In the genomic region with DNA sequence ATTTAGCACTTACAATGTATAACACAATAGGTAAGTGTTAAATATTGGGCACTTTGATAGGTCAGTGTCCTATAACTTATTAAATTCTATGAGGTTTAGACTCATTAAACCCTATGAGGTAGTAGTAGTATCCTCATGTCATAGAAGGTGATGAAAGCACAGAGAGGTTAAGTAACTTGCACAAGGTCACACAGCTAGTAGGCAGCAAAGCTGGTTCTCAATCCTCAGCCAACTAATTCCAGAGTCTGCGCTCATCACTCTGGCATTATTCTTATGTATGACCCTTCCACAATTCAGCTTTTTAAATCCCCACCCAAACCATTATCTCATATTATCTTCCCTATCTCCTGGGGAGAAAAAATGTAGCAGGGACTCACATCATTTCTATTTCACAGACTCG, we compare ENCODE assay signal across 38 cellular contexts.
"Had no signal": no experiment of that assay in that cellular context is flagged by ENCODE, and none has a peak within 500 bp of the region (broad histone marks: within the 10 kb centered on the region; RNA-seq: fewer than 3 reads in every experiment).

No MANE protein-coding gene starts in this region.

- H3K36me3 ChIP-seq: ascending aorta, cardiac muscle cell had no signal

- H3K27me3 Mint-ChIP-seq: activated B cell treated with CpG ODN at 0.5 μM for 24 hours; activated CD4-positive, alpha-beta T cell treated with anti-CD3 and anti-CD28 coated beads, Interleukin-2, amount 10 ng/mL, durations not matched to agents 24 days and 14 days; activated CD8-positive, alpha-beta T cell treated with anti-CD3 and anti-CD28 coated beads for 36 hours; activated naive CD8-positive, alpha-beta T cell; activated naive CD8-positive, alpha-beta T cell treated with anti-CD3 and anti-CD28 coated beads, Interleukin-2, amount 10 ng/mL, durations not matched to agents 7 days and 5 days had no signal

- H3K4me1 Mint-ChIP-seq: activated B cell treated with CpG ODN at 0.5 μM for 24 hours; activated CD4-positive, alpha-beta T cell treated with anti-CD3 and anti-CD28 coated beads, Interleukin-2, amount 10 ng/mL, durations not matched to agents 24 days and 14 days; activated naive CD4-positive, alpha-beta T cell treated with anti-CD3 and anti-CD28 coated beads, Interleukin-2, amount 10 ng/mL, durations not matched to agents 7 days and 5 days; activated naive CD4-positive, alpha-beta T cell treated with anti-CD3 and anti-CD28 coated beads, Interleukin-2, amount 50 U/mL, for 24 hours; activated naive CD8-positive, alpha-beta T cell treated with anti-CD3 and anti-CD28 coated beads, Interleukin-2, amount 10 ng/mL, durations not matched to agents 7 days and 5 days; activated naive CD8-positive, alpha-beta T cell treated with anti-CD3 and anti-CD28 coated beads, Interleukin-2, amount 50 U/mL, for 24 hours; brain; central memory CD8-positive, alpha-beta T cell had no signal

- H3K27ac Mint-ChIP-seq: activated B cell treated with CpG ODN at 0.5 μM for 24 hours; activated CD4-positive, alpha-beta memory T cell treated with anti-CD3 and anti-CD28 coated beads for 36 hours; activated CD4-positive, alpha-beta T cell treated with anti-CD3 and anti-CD28 coated beads, Interleukin-2, amount 10 ng/mL, durations not matched to agents 24 days and 14 days; activated CD8-positive, alpha-beta T cell treated with anti-CD3 and anti-CD28 coated beads for 36 hours; activated naive CD4-positive, alpha-beta T cell treated with anti-CD3 and anti-CD28 coated beads, Interleukin-2, amount 10 ng/mL, durations not matched to agents 7 days and 5 days; activated naive CD4-positive, alpha-beta T cell treated with anti-CD3 and anti-CD28 coated beads, Interleukin-2, amount 50 U/mL, for 24 hours; activated naive CD8-positive, alpha-beta T cell; activated naive CD8-positive, alpha-beta T cell treated with anti-CD3 and anti-CD28 coated beads, Interleukin-2, amount 10 ng/mL, durations not matched to agents 7 days and 5 days; activated naive CD8-positive, alpha-beta T cell treated with anti-CD3 and anti-CD28 coated beads, Interleukin-2, amount 50 U/mL, for 24 hours; activated T-cell treated with anti-CD3 and anti-CD28 coated beads, Interleukin-2, amount 50 U/mL, for 72 hours; activated T-helper 1 cell treated with anti-CD3 and anti-CD28 coated beads, Interleukin-12 subunit alpha, Interleukin-12 subunit beta, Interleukin-2, Interleukin-4 antibody, amounts not matched to agents 30 ng/mL and 10 ng/mL and 1 ng/mL, durations not matched to agents 14 hours and 24 hours and 36 hours; activated T-helper 2 cell treated with anti-CD3 and anti-CD28 coated beads, Interferon-gamma antibody, Interleukin-2, Interleukin-4, amounts not matched to agents 10 μg/mL and 5 μg/mL and 100 μg/mL, durations not matched to agents 14 hours and 24 hours and 36 hours; brain; T-helper 1 cell treated with Interleukin-12 subunit alpha and Interleukin-12 subunit beta and Interleukin-4 antibody, amounts not matched to agents 30 μg/mL and 1 μg/mL, for 36 hours; T-helper 2 cell treated with Interferon-gamma antibody and Interleukin-4, amounts not matched to agents 5 μg/mL and 100 μg/mL, for 36 hours had no signal

- FAIRE-seq: bronchial epithelial cell, TTC549 had no signal

- H3K4me1 ChIP-seq: ascending aorta had no signal

- ATAC-seq: activated CD8-positive, alpha-beta T cell treated with anti-CD3 and anti-CD28 coated beads for 36 hours; activated naive CD8-positive, alpha-beta T cell treated with anti-CD3 and anti-CD28 coated beads, Interleukin-2, amount 50 U/mL, for 24 hours; activated T-cell treated with anti-CD3 and anti-CD28 coated beads, Interleukin-2, amount 50 U/mL, for 4 hours; activated T-cell treated with anti-CD3 and anti-CD28 coated beads, Interleukin-2, amount 50 U/mL, for 72 hours had no signal

- H3K36me3 Mint-ChIP-seq: activated CD4-positive, alpha-beta memory T cell treated with anti-CD3 and anti-CD28 coated beads for 36 hours; activated naive CD4-positive, alpha-beta T cell treated with anti-CD3 and anti-CD28 coated beads, Interleukin-2, amount 10 ng/mL, durations not matched to agents 7 days and 5 days; activated naive CD4-positive, alpha-beta T cell treated with anti-CD3 and anti-CD28 coated beads, Interleukin-2, amount 50 U/mL, for 24 hours; activated naive CD8-positive, alpha-beta T cell; activated naive CD8-positive, alpha-beta T cell treated with anti-CD3 and anti-CD28 coated beads, Interleukin-2, amount 10 ng/mL, durations not matched to agents 7 days and 5 days had no signal

- H3K27me3 ChIP-seq: ascending aorta, cardiac muscle cell had no signal

- H3K4me3 ChIP-seq: ascending aorta, cardiac muscle cell had no signal

- DNase-seq: activated B cell treated with CpG ODN at 0.5 μM for 24 hours; activated CD4-positive, alpha-beta memory T cell treated with anti-CD3 and anti-CD28 coated beads for 36 hours; activated CD4-positive, alpha-beta T cell treated with anti-CD3 and anti-CD28 coated beads for 4 hours; activated CD4-positive, alpha-beta T cell treated with anti-CD3 and anti-CD28 coated beads, Interleukin-2, amount 10 ng/mL, durations not matched to agents 24 days and 14 days; activated CD4-positive, alpha-beta T cell treated with anti-CD3 and anti-CD28 coated beads, Interleukin-2, amount 50 U/mL, for 1 hour; activated CD4-positive, alpha-beta T cell treated with anti-CD3 and anti-CD28 coated beads, Interleukin-2, amount 50 U/mL, for 4 hours; activated CD4-positive, CD25-positive, alpha-beta regulatory T cell treated with anti-CD3 and anti-CD28 coated beads, Interleukin-2, amount 50 U/mL, for 72 hours; activated CD8-positive, alpha-beta memory T cell treated with anti-CD3 and anti-CD28 coated beads, Interleukin-2, amount 50 U/mL, for 4 hours; activated CD8-positive, alpha-beta T cell treated with anti-CD3 and anti-CD28 coated beads for 36 hours; activated effector memory CD4-positive, alpha-beta T cell treated with Interleukin-2 at 50 U/mL for 16 hours; activated gamma-delta T cell; activated naive CD4-positive, alpha-beta T cell treated with anti-CD3 and anti-CD28 coated beads, Interleukin-2, amount 10 ng/mL, durations not matched to agents 7 days and 5 days; activated naive CD4-positive, alpha-beta T cell treated with Interleukin-2 at 50 U/mL for 16 hours; activated naive CD8-positive, alpha-beta T cell treated with anti-CD3 and anti-CD28 coated beads, Interleukin-2, amount 10 ng/mL, durations not matched to agents 7 days and 5 days; activated naive CD8-positive, alpha-beta T cell treated with anti-CD3 and anti-CD28 coated beads, Interleukin-2, amount 50 U/mL, for 24 hours; activated T-cell treated with anti-CD3 and anti-CD28 coated beads for 4 hours; activated T-cell treated with anti-CD3 and anti-CD28 coated beads, Interleukin-2, amount 50 U/mL, for 1 hour; activated T-cell treated with anti-CD3 and anti-CD28 coated beads, Interleukin-2, amount 50 U/mL, for 4 hours; activated T-cell treated with anti-CD3 and anti-CD28 coated beads, Interleukin-2, amount 50 U/mL, for 72 hours; amygdala; anterior cingulate cortex; caudate nucleus; cerebellar nuclear complex; T-helper 1 cell; T-helper 2 cell; T-helper 9 cell had no signal

- H3K4me3 Mint-ChIP-seq: activated B cell treated with CpG ODN at 0.5 μM for 24 hours; activated CD4-positive, alpha-beta memory T cell treated with anti-CD3 and anti-CD28 coated beads for 36 hours; activated CD4-positive, alpha-beta T cell treated with anti-CD3 and anti-CD28 coated beads, Interleukin-2, amount 10 ng/mL, durations not matched to agents 24 days and 14 days; activated CD8-positive, alpha-beta T cell treated with anti-CD3 and anti-CD28 coated beads for 36 hours; activated naive CD4-positive, alpha-beta T cell treated with anti-CD3 and anti-CD28 coated beads, Interleukin-2, amount 10 ng/mL, durations not matched to agents 7 days and 5 days; activated naive CD4-positive, alpha-beta T cell treated with anti-CD3 and anti-CD28 coated beads, Interleukin-2, amount 50 U/mL, for 24 hours; activated naive CD8-positive, alpha-beta T cell; activated naive CD8-positive, alpha-beta T cell treated with anti-CD3 and anti-CD28 coated beads, Interleukin-2, amount 10 ng/mL, durations not matched to agents 7 days and 5 days; activated naive CD8-positive, alpha-beta T cell treated with anti-CD3 and anti-CD28 coated beads, Interleukin-2, amount 50 U/mL, for 24 hours; activated T-cell treated with anti-CD3 and anti-CD28 coated beads, Interleukin-2, amount 50 U/mL, for 4 hours; activated T-cell treated with anti-CD3 and anti-CD28 coated beads, Interleukin-2, amount 50 U/mL, for 72 hours; activated T-helper 1 cell treated with anti-CD3 and anti-CD28 coated beads, Interleukin-12 subunit alpha, Interleukin-12 subunit beta, Interleukin-2, Interleukin-4 antibody, amounts not matched to agents 30 ng/mL and 10 ng/mL and 1 ng/mL, durations not matched to agents 14 hours and 24 hours and 36 hours; brain; central memory CD8-positive, alpha-beta T cell; T-helper 1 cell treated with Interleukin-12 subunit alpha and Interleukin-12 subunit beta and Interleukin-4 antibody, amounts not matched to agents 30 μg/mL and 1 μg/mL, for 36 hours; T-helper 2 cell treated with Interferon-gamma antibody and Interleukin-4, amounts not matched to agents 5 μg/mL and 100 μg/mL, for 36 hours had no signal

- H3K27ac ChIP-seq: ascending aorta, cardiac muscle cell had no signal
